ENCODE assay signal across 8 cellular contexts in the genomic region with DNA sequence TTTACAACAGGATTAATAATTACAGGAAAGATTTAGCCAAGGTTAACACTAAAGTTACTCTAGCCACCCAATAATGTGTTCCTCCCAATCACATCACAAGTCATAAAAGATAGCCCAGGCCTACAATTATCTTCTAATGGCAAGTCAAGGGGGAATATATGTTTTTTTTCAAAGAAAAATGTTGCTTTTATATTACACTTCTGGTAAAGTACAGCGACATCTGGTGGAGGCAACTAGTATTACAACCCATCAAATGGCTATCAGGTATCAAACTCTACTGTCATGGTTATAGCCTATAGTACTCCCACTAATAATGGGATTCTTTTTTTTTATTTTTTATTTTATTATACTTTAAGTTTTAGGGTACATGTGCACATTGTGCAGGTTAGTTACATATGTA.
DNase-seq lines count a peak whose midpoint lies in the region; ATAC-seq and TF ChIP-seq lines count a peak whose summit lies in the region.

No MANE protein-coding gene starts in this region.

- peaks cover 5 to 46% (median 27%) of the 10 kb centered on the region in 4 donors for H3K36me3 ChIP-seq in liver (ENCODE audit: control insufficient read depth in 4 of 4, insufficient read depth in 3 of 4, low read depth in 1 of 4, low read length in 3 of 4)

- no peaks in the 10 kb centered on the region for H3K4me1 ChIP-seq in liver (ENCODE audit: control insufficient read depth in 4 of 4, insufficient read depth in 4 of 4, low read length in 3 of 4)

- 33% methylated on average over 1 of the region's 1 CpG for WGBS in liver

- H3K4me3 ChIP-seq in astrocyte of the cerebellum (ENCODE audit: low read depth, low read length) (no peak overlapping the region), liver (ENCODE audit: low read depth in 1 of 3, low read length in 3 of 3) (no peak overlapping the region)

- ATAC-seq in HG02759 (IDR thresholded peaks at IDR 0.05; ENCODE audit: unreplicated experiment) (no peak), HG02588 (IDR thresholded peaks at IDR 0.05; ENCODE audit: unreplicated experiment) (no peak)

- in situ Hi-C loops in astrocyte of the cerebellum (cut with HindIII; ENCODE audit: low sequenced_read_pairs) = no loop called here

- TF ChIP-seq CTCF in astrocyte of the cerebellum (IDR thresholded peaks at IDR 0.05; ENCODE audit: low read depth, low read length, missing control alignments) (peak; percentile 35), liver (IDR thresholded peaks at IDR 0.05; ENCODE audit: low read depth, low read length, missing input control) (peak; percentile 27)

- no peak overlapping the region for H3K9ac ChIP-seq in liver (ENCODE audit: low read depth in 1 of 2, low read length in 2 of 2)

- peaks cover 6 to 22% (median 14%) of the 10 kb centered on the region in 4 donors for H3K9me3 ChIP-seq in liver (ENCODE audit: control insufficient read depth in 4 of 4, low read length in 3 of 4)

- H3K27ac ChIP-seq in liver (ENCODE audit: low read depth in 1 of 2, low read length in 2 of 2) = no peak overlapping the region

- DNase-seq in CD1c-positive myeloid dendritic cell (ENCODE audit: extremely low spot score) = peak; percentile 19
- peak; percentile 22 for DNase-seq in HT-29 (ENCODE audit: low spot score)
- DNase-seq in astrocyte of the cerebellum (ENCODE audit: low read depth) = no peak
- no peak for DNase-seq in germinal center (ENCODE audit: low spot score)
- no peak for DNase-seq in AG08395 (ENCODE audit: low spot score)

- TF ChIP-seq RAD21 in liver (IDR thresholded peaks at IDR 0.05) = no peak

- H3K27me3 ChIP-seq in liver (ENCODE audit: control insufficient read depth in 4 of 4, insufficient read depth in 4 of 4, low read length in 3 of 4) = no peaks in the 10 kb centered on the region

TF ChIP-seq in liver, 16 proteins besides CTCF, POLR2A, EP300 and RAD21:
- TF ChIP-seq HNF4G (IDR thresholded peaks at IDR 0.05) (no peak), FOXA2 (IDR thresholded peaks at IDR 0.05) (no peak), NR2F2 (IDR thresholded peaks at IDR 0.05) (no peak), YY1 (IDR thresholded peaks at IDR 0.05) (no peak)
- TF ChIP-seq, protein P1, sequence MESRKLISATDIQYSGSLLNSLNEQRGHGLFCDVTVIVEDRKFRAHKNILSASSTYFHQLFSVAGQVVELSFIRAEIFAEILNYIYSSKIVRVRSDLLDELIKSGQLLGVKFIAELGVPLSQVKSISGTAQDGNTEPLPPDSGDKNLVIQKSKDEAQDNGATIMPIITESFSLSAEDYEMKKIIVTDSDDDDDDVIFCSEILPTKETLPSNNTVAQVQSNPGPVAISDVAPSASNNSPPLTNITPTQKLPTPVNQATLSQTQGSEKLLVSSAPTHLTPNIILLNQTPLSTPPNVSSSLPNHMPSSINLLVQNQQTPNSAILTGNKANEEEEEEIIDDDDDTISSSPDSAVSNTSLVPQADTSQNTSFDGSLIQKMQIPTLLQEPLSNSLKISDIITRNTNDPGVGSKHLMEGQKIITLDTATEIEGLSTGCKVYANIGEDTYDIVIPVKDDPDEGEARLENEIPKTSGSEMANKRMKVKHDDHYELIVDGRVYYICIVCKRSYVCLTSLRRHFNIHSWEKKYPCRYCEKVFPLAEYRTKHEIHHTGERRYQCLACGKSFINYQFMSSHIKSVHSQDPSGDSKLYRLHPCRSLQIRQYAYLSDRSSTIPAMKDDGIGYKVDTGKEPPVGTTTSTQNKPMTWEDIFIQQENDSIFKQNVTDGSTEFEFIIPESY (IDR thresholded peaks at IDR 0.05) = no peak

Comparison
In these comparisons a context has a peak if more than half of its experiments do, and no peak if none do; other contexts are left out.
1. DNase-seq: peak in CD1c-positive myeloid dendritic cell (single experiment) and HT-29 (single experiment); none in astrocyte of the cerebellum (single experiment), germinal center (single experiment) and AG08395 (single experiment).